13 cellular contexts compared by ENCODE assay signal in the genomic region with DNA sequence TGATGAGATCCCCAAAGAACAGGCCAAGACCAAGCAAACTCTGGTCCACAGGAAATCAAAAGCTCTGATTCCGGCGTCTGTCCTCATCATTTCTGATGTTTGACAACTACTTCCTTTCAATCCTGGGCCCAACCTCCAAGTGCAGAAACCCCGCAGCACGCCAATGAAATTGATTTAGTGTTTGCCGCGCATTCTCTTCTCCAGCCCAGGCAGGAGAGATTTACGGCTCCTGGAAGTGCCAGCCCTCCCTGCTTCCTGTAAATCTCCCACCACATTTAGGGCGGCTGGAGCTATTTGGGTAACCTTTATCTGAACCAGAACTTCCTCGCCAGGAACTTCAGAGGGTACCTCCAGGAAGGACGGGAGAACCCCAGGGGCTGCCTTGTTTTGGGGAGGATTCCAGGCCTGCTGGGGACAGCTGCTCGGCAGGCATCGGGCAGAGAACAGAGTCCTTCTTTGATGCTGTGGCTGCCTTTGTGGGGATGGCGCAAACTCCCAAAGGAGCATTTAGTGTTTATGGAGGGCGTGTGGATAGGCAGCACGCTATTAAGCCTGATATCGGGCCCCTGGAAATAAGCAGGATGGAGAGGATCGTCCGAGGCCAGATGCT.
"Had no signal": no experiment of that assay in that cellular context is flagged by ENCODE, and none has a peak within 500 bp of the region (broad histone marks: within the 10 kb centered on the region; RNA-seq: fewer than 3 reads in every experiment).

No MANE protein-coding gene starts in this region.

- H3K36me3 ChIP-seq: gastrocnemius medialis had no signal

- DNase-seq: activated CD4-positive, alpha-beta memory T cell treated with anti-CD3 and anti-CD28 coated beads for 36 hours; activated CD4-positive, alpha-beta T cell treated with anti-CD3 and anti-CD28 coated beads for 4 hours; activated naive CD8-positive, alpha-beta T cell treated with anti-CD3 and anti-CD28 coated beads for 36 hours; activated T-cell treated with anti-CD3 and anti-CD28 coated beads for 4 hours; amniotic stem cell; effector CD4-positive, alpha-beta T cell; gastrocnemius medialis; left ventricle myocardium superior; mesenchymal stem cell; occipital lobe; retina; stimulated activated naive B cell treated with anti-CD40 and anti-IgM and Interleukin-4, amounts not matched to agents 10 μg/mL and 1 μg/mL and 100 μg/mL, for 72 hours; T-helper 2 cell had no signal

- H3K4me1 ChIP-seq: gastrocnemius medialis had no signal

- H3K9me3 ChIP-seq: gastrocnemius medialis had no signal

- H3K4me3 ChIP-seq: gastrocnemius medialis had no signal

- H3K27me3 ChIP-seq: gastrocnemius medialis had no signal

- H3K27ac ChIP-seq: gastrocnemius medialis had no signal
